8 cellular contexts compared by ENCODE assay signal in genomic region chr2:127675335-127676261, GRCh38. TPM values are rescaled to one million over a fixed set of nuclear protein-coding genes. Genes with fewer than 3 reads are reported as not detected.
DNase-seq lines count a peak whose midpoint lies in the region; ATAC-seq and TF ChIP-seq lines count a peak whose summit lies in the region.

LIMS2 (minus strand) TSS chr2:127675530; CDS start chr2:127675024, 506 bp downstream.

- no peaks in the 10 kb centered on the region for H3K27me3 ChIP-seq in rectal smooth muscle tissue (ENCODE audit: control insufficient read depth, insufficient read depth, low read length)

- H3K4me1 Mint-ChIP-seq in stimulated activated naive CD8-positive, alpha-beta T cell treated with anti-CD3 and anti-CD28 coated beads, Interleukin-15, Interleukin-2, amounts not matched to agents 100 ng/mL and 50 ng/mL, for 24 hours (ENCODE audit: low read depth), result peaks cover 6% of the 10 kb centered on the region
- H3K4me1 Mint-ChIP-seq in activated naive CD8-positive, alpha-beta T cell treated with anti-CD3 and anti-CD28 coated beads, Interleukin-2, amount 10 ng/mL, durations not matched to agents 7 days and 5 days, result peaks cover 4% of the 10 kb centered on the region

- no peak for ATAC-seq in stimulated activated naive CD8-positive, alpha-beta T cell treated with anti-CD3 and anti-CD28 coated beads, Interleukin-15, Interleukin-2, amounts not matched to agents 100 U/mL and 50 U/mL, for 24 hours
- no peak for ATAC-seq in activated naive CD8-positive, alpha-beta T cell treated with anti-CD3 and anti-CD28 coated beads, Interleukin-2, amount 10 ng/mL, durations not matched to agents 7 days and 5 days (ENCODE audit: low read depth)
- ATAC-seq in left ventricle myocardium superior, result peak; percentile 62
- ATAC-seq in GM18505 (IDR thresholded peaks at IDR 0.05; ENCODE audit: unreplicated experiment), result no peak

- H3K36me3 ChIP-seq in rectal smooth muscle tissue (ENCODE audit: control insufficient read depth, insufficient read depth, low read length), result peaks cover 3% of the 10 kb centered on the region

- peak within 1 kb of the TSS; percentile 77 for H3K4me3 Mint-ChIP-seq in stimulated activated naive CD8-positive, alpha-beta T cell treated with anti-CD3 and anti-CD28 coated beads, Interleukin-15, Interleukin-2, amounts not matched to agents 100 ng/mL and 50 ng/mL, for 24 hours
- peak within 1 kb of the TSS; percentile 79 for H3K4me3 Mint-ChIP-seq in activated naive CD8-positive, alpha-beta T cell treated with anti-CD3 and anti-CD28 coated beads, Interleukin-2, amount 10 ng/mL, durations not matched to agents 7 days and 5 days

- TF ChIP-seq POLR2A in GM18505 (IDR thresholded peaks at IDR 0.05; ENCODE audit: borderline replicate concordance, extremely low read depth, insufficient read depth, insufficient read length), result no peak

- H3K36me3 Mint-ChIP-seq in stimulated activated naive CD8-positive, alpha-beta T cell treated with anti-CD3 and anti-CD28 coated beads, Interleukin-15, Interleukin-2, amounts not matched to agents 100 ng/mL and 50 ng/mL, for 24 hours (ENCODE audit: low read depth), result no peaks in the 10 kb centered on the region
- no peaks in the 10 kb centered on the region for H3K36me3 Mint-ChIP-seq in activated naive CD8-positive, alpha-beta T cell treated with anti-CD3 and anti-CD28 coated beads, Interleukin-2, amount 10 ng/mL, durations not matched to agents 7 days and 5 days

- intact Hi-C loops in left ventricle myocardium superior (cut with micrococcal nuclease), result no loop called here

- H3K27ac ChIP-seq in rectal smooth muscle tissue (ENCODE audit: low read depth, low read length), result peak within 1 kb of the TSS; percentile 96

- peak within 1 kb of the TSS; percentile 83 for H3K4me3 ChIP-seq in rectal smooth muscle tissue (ENCODE audit: low read length)

- peaks cover 24% of the 10 kb centered on the region for H3K4me1 ChIP-seq in rectal smooth muscle tissue (ENCODE audit: control insufficient read depth, insufficient read depth, low read length)

- peaks cover 51% of the 10 kb centered on the region for H3K27me3 Mint-ChIP-seq in stimulated activated naive CD8-positive, alpha-beta T cell treated with anti-CD3 and anti-CD28 coated beads, Interleukin-15, Interleukin-2, amounts not matched to agents 100 ng/mL and 50 ng/mL, for 24 hours
- H3K27me3 Mint-ChIP-seq in activated naive CD8-positive, alpha-beta T cell treated with anti-CD3 and anti-CD28 coated beads, Interleukin-2, amount 10 ng/mL, durations not matched to agents 7 days and 5 days, result peaks cover 54% of the 10 kb centered on the region

- no peak for DNase-seq in stimulated activated naive CD8-positive, alpha-beta T cell treated with anti-CD3 and anti-CD28 coated beads, Interleukin-15, Interleukin-2, amounts not matched to agents 100 U/mL and 50 U/mL, for 24 hours
- no peak for DNase-seq in activated naive CD8-positive, alpha-beta T cell treated with anti-CD3 and anti-CD28 coated beads, Interleukin-2, amount 10 ng/mL, durations not matched to agents 7 days and 5 days
- DNase-seq in left ventricle myocardium superior, result peak; percentile 78
- DNase-seq in foreskin melanocyte, result no peak
- DNase-seq in stimulated activated naive CD4-positive, alpha-beta T cell treated with Interleukin-2 at 50 U/mL for 16 hours (lab: John Stamatoyannopoulos, UW), result no peak

- POLR2A ChIA-PET in activated naive CD8-positive, alpha-beta T cell treated with anti-CD3 and anti-CD28 coated beads, Interleukin-2, amount 10 ng/mL, durations not matched to agents 7 days and 5 days (lab: Charles Lee), result interaction anchor here (1.0 kb wide), 1 partner anchor 27 kb away, joined by 3 read pairs; no protein-coding TSS in a partner anchor

- H3K9ac ChIP-seq in rectal smooth muscle tissue (ENCODE audit: low read length), result peak within 1 kb of the TSS; percentile 49

- no peak within 1 kb of the TSS for H3K27ac Mint-ChIP-seq in stimulated activated naive CD8-positive, alpha-beta T cell treated with anti-CD3 and anti-CD28 coated beads, Interleukin-15, Interleukin-2, amounts not matched to agents 100 ng/mL and 50 ng/mL, for 24 hours
- no peak within 1 kb of the TSS for H3K27ac Mint-ChIP-seq in activated naive CD8-positive, alpha-beta T cell treated with anti-CD3 and anti-CD28 coated beads, Interleukin-2, amount 10 ng/mL, durations not matched to agents 7 days and 5 days

- no peaks in the 10 kb centered on the region for H3K9me3 Mint-ChIP-seq in stimulated activated naive CD8-positive, alpha-beta T cell treated with anti-CD3 and anti-CD28 coated beads, Interleukin-15, Interleukin-2, amounts not matched to agents 100 ng/mL and 50 ng/mL, for 24 hours
- H3K9me3 Mint-ChIP-seq in activated naive CD8-positive, alpha-beta T cell treated with anti-CD3 and anti-CD28 coated beads, Interleukin-2, amount 10 ng/mL, durations not matched to agents 7 days and 5 days, result no peaks in the 10 kb centered on the region

RNA-seq across cellular contexts. Expression of gene LIMS2, which starts in this region (rescaled TPM):
- 10 to 100 TPM; 21.7 to 24.9 TPM for total RNA-seq in activated naive CD8-positive, alpha-beta T cell treated with anti-CD3 and anti-CD28 coated beads, Interleukin-2, amount 10 ng/mL, durations not matched to agents 7 days and 5 days
- total RNA-seq in left ventricle myocardium superior, result 274 TPM

Comparison
In these comparisons a context has a peak if more than half of its experiments do, and no peak if none do; other contexts are left out.
1. RNA of gene LIMS2 (total RNA-seq): 274 TPM in left ventricle myocardium superior (single experiment); 21.7 to 24.9 TPM in activated naive CD8-positive, alpha-beta T cell treated with anti-CD3 and anti-CD28 coated beads, Interleukin-2, amount 10 ng/mL, durations not matched to agents 7 days and 5 days; every median in the first group is over 10 times any median in the second.